28 cellular contexts compared by ENCODE assay signal in genomic region chr10:33233635-33234034, GRCh38.
DNase-seq lines count a peak whose midpoint lies in the region; ATAC-seq, FAIRE-seq and TF ChIP-seq lines count a peak whose summit lies in the region.
"Had no signal": no experiment of that assay in that cellular context is flagged by ENCODE, and none has a peak within 500 bp of the region (broad histone marks: within the 10 kb centered on the region; RNA-seq: fewer than 3 reads in every experiment).

No MANE protein-coding gene starts in this region.

- FAIRE-seq in astrocyte (lab: Jason Lieb, UNC) (no peak), H54 (lab: Jason Lieb, UNC) (no peak)

- H3K4me1 ChIP-seq in astrocyte (ENCODE audit: insufficient read depth, low read length) (peaks cover 56% of the 10 kb centered on the region), right atrium auricular region (peaks cover 0 to 81% of the 10 kb centered on the region in 2 donors), gastrocnemius medialis (peaks cover 0 to 28% of the 10 kb centered on the region in 2 donors)
- H3K4me1 ChIP-seq: BLaER1 had no signal

- H3K9me3 ChIP-seq in astrocyte (ENCODE audit: insufficient read depth, low read depth, low read length), result no peaks in the 10 kb centered on the region
- H3K9me3 ChIP-seq in right atrium auricular region, result no peaks in the 10 kb centered on the region
- no peaks in the 10 kb centered on the region for H3K9me3 ChIP-seq in gastrocnemius medialis
- H3K9me3 ChIP-seq: ascending aorta, BLaER1, transverse colon had no signal

- TF ChIP-seq CTCF in astrocyte (IDR thresholded peaks at IDR 0.05; ENCODE audit: insufficient read depth, low read depth, low read length) (no peak), right atrium auricular region (IDR thresholded peaks at IDR 0.05) (no peak), gastrocnemius medialis (IDR thresholded peaks at IDR 0.05 in 4 of 5, conservative IDR thresholded peaks at IDR 0.05 in 1 of 5) (no peak)

- H3K4me3 ChIP-seq in astrocyte (ENCODE audit: insufficient read depth, low read depth, low read length) (no peak overlapping the region), right atrium auricular region (no peak overlapping the region), gastrocnemius medialis (no peak overlapping the region)
- H3K4me3 ChIP-seq: ascending aorta, BLaER1, dorsolateral prefrontal cortex, GM23338, transverse colon had no signal

- peaks cover 4% of the 10 kb centered on the region for H3K36me3 Mint-ChIP-seq in astrocyte (ENCODE audit: low read depth, unreplicated experiment)
- H3K36me3 Mint-ChIP-seq: activated naive CD8-positive, alpha-beta T cell treated with anti-CD3 and anti-CD28 coated beads, Interleukin-2, amount 10 ng/mL, durations not matched to agents 7 days and 5 days; IgD-negative memory B cell had no signal

- intact Hi-C loops in gastrocnemius medialis (cut with DNase I; ENCODE audit: low total_unique reads), result no loop called here

- ATAC-seq in gastrocnemius medialis, result peak in 1 of 2 donors; percentile 47
- no peak for ATAC-seq in GM21619 (IDR thresholded peaks at IDR 0.05; ENCODE audit: unreplicated experiment)
- ATAC-seq in GM19452 (IDR thresholded peaks at IDR 0.05; ENCODE audit: unreplicated experiment), result no peak
- ATAC-seq: GM23338, PC-3 had no signal

- H3K79me2 ChIP-seq in astrocyte (ENCODE audit: insufficient read depth, low read length), result peaks cover 13% of the 10 kb centered on the region

- peaks cover 61% of the 10 kb centered on the region for H3K4me1 Mint-ChIP-seq in astrocyte (ENCODE audit: low read depth, unreplicated experiment)
- H3K4me1 Mint-ChIP-seq: activated CD4-positive, alpha-beta T cell treated with anti-CD3 and anti-CD28 coated beads, Interleukin-2, amount 10 ng/mL, durations not matched to agents 24 days and 14 days; activated naive CD8-positive, alpha-beta T cell treated with anti-CD3 and anti-CD28 coated beads, Interleukin-2, amount 10 ng/mL, durations not matched to agents 7 days and 5 days; central memory CD8-positive, alpha-beta T cell; IgD-negative memory B cell had no signal

- H3K36me3 ChIP-seq in astrocyte (ENCODE audit: insufficient read depth, low read length) (no peaks in the 10 kb centered on the region), right atrium auricular region (no peaks in the 10 kb centered on the region), gastrocnemius medialis (no peaks in the 10 kb centered on the region)
- H3K36me3 ChIP-seq: ascending aorta, BLaER1, transverse colon had no signal

- no peak overlapping the region for H3K4me3 Mint-ChIP-seq in astrocyte (ENCODE audit: unreplicated experiment)
- H3K4me3 Mint-ChIP-seq: activated CD4-positive, alpha-beta T cell treated with anti-CD3 and anti-CD28 coated beads, Interleukin-2, amount 10 ng/mL, durations not matched to agents 24 days and 14 days; activated naive CD8-positive, alpha-beta T cell treated with anti-CD3 and anti-CD28 coated beads, Interleukin-2, amount 10 ng/mL, durations not matched to agents 7 days and 5 days; central memory CD8-positive, alpha-beta T cell; GM23338; IgD-negative memory B cell had no signal

- H3K27ac Mint-ChIP-seq in astrocyte (ENCODE audit: unreplicated experiment), result no peak overlapping the region
- H3K27ac Mint-ChIP-seq: activated CD4-positive, alpha-beta T cell treated with anti-CD3 and anti-CD28 coated beads, Interleukin-2, amount 10 ng/mL, durations not matched to agents 24 days and 14 days; activated naive CD8-positive, alpha-beta T cell treated with anti-CD3 and anti-CD28 coated beads, Interleukin-2, amount 10 ng/mL, durations not matched to agents 7 days and 5 days; GM23338; IgD-negative memory B cell had no signal

- H3K9ac ChIP-seq in astrocyte (ENCODE audit: low read length), result peak overlapping the region; percentile 45
- H3K9ac ChIP-seq: BLaER1 had no signal

- H2AFZ ChIP-seq in astrocyte (ENCODE audit: low read depth, low read length), result no peak overlapping the region
- H2AFZ ChIP-seq: GM23338 had no signal

- no peak for TF ChIP-seq POLR2A in gastrocnemius medialis (IDR thresholded peaks at IDR 0.05)
- TF ChIP-seq POLR2A in H54 (IDR thresholded peaks at IDR 0.05; ENCODE audit: low read depth, low read length), result no peak

- DNase-seq in EL (peak; percentile 21), astrocyte (ENCODE audit: low read depth) (peak; percentile 67), right atrium auricular region (ENCODE audit: low spot score) (no peak), gastrocnemius medialis (no peak), NAMALWA (ENCODE audit: low spot score) (no peak), H54 (ENCODE audit: insufficient read length, low spot score) (no peak)
- DNase-seq: activated CD4-positive, alpha-beta T cell treated with anti-CD3 and anti-CD28 coated beads, Interleukin-2, amount 10 ng/mL, durations not matched to agents 24 days and 14 days; activated effector memory CD4-positive, alpha-beta T cell treated with anti-CD3 and anti-CD28 coated beads, Interleukin-2, amount 50 U/mL, for 16 hours; activated naive CD8-positive, alpha-beta T cell treated with anti-CD3 and anti-CD28 coated beads, Interleukin-2, amount 10 ng/mL, durations not matched to agents 7 days and 5 days; activated T-cell treated with anti-CD3 and anti-CD28 coated beads, Interleukin-2, amount 50 U/mL, for 1 hour; DMS53; dorsolateral prefrontal cortex; left cardiac atrium; mesendoderm; NCI-H1092 treated with DMSO at 0.1 percent for 48 hours; NCI-H187; NCI-H2171; NCI-H510A treated with DMSO at 0.1 percent for 48 hours; PC-3; SHP77; transverse colon had no signal

- H4K20me1 ChIP-seq in astrocyte (ENCODE audit: insufficient read depth, low read length), result no peaks in the 10 kb centered on the region
- H4K20me1 ChIP-seq: BLaER1 had no signal

- H3K27ac ChIP-seq in astrocyte (ENCODE audit: low read depth, low read length) (peak overlapping the region; percentile 67), right atrium auricular region (peak overlapping the region; percentile 48 to 69), gastrocnemius medialis (peak overlapping the region in 3 of 4 donors; percentile 60 to 69 (median 64))
- H3K27ac ChIP-seq: BLaER1, dorsolateral prefrontal cortex, transverse colon had no signal

- H3K4me2 ChIP-seq in astrocyte (ENCODE audit: low read length), result peak overlapping the region; percentile 21
- H3K4me2 ChIP-seq: BLaER1, GM23338 had no signal

- H3K27me3 Mint-ChIP-seq in astrocyte (ENCODE audit: low read depth, unreplicated experiment), result no peaks in the 10 kb centered on the region

- H3K9me3 Mint-ChIP-seq in astrocyte (ENCODE audit: unreplicated experiment), result no peaks in the 10 kb centered on the region
- H3K9me3 Mint-ChIP-seq: activated CD4-positive, alpha-beta T cell treated with anti-CD3 and anti-CD28 coated beads, Interleukin-2, amount 10 ng/mL, durations not matched to agents 24 days and 14 days; activated naive CD8-positive, alpha-beta T cell treated with anti-CD3 and anti-CD28 coated beads, Interleukin-2, amount 10 ng/mL, durations not matched to agents 7 days and 5 days; central memory CD8-positive, alpha-beta T cell; GM23338; IgD-negative memory B cell had no signal

- H3K27me3 ChIP-seq in astrocyte (ENCODE audit: insufficient read depth, low read length), result no peaks in the 10 kb centered on the region
- no peaks in the 10 kb centered on the region for H3K27me3 ChIP-seq in right atrium auricular region
- H3K27me3 ChIP-seq in gastrocnemius medialis, result no peaks in the 10 kb centered on the region
- H3K27me3 ChIP-seq: ascending aorta, BLaER1, transverse colon had no signal

- in situ Hi-C loops in gastrocnemius medialis (cut with MboI; ENCODE audit: low sequenced_read_pairs in 4 of 4), result no loop called here

Comparison
In these comparisons a context has a peak if more than half of its experiments do, and no peak if none do; other contexts are left out.
1. DNase-seq: peak in EL (single experiment) and astrocyte (single experiment); none in right atrium auricular region (single experiment), gastrocnemius medialis (0 of 2), NAMALWA (single experiment) and H54 (single experiment).
2. Peak in every context shown above with its lines, with median percentiles within 50 percentile points of each other: H3K27ac ChIP-seq.